Comparison of ENCODE assay signal across 8 cellular contexts in genomic region chr12:53268009-53268636, GRCh38. TPM values are rescaled to one million over a fixed set of nuclear protein-coding genes. Genes with fewer than 3 reads are reported as not detected.
DNase-seq lines count a peak whose midpoint lies in the region; ATAC-seq, FAIRE-seq and TF ChIP-seq lines count a peak whose summit lies in the region.

Gene ESPL1 (plus strand): TSS chr12:53268299. CDS start chr12:53268767, 468 bp downstream.

- DNase-seq in DMS79 (lab: John Stamatoyannopoulos, UW) (peak; percentile 2), HuH-7 (ENCODE audit: low spot score) (peak; percentile 89), RCC 7860 (ENCODE audit: low spot score) (peak; percentile 56), fibroblast of peridontal ligament (ENCODE audit: extremely low read depth) (peak; percentile 58)
- DNase-seq in activated T-cell treated with anti-CD3 and anti-CD28 coated beads, Interleukin-2, amount 50 U/mL, for 72 hours, result peak; percentile 88 to 89
- DNase-seq in stimulated activated naive CD8-positive, alpha-beta T cell treated with anti-CD3 and anti-CD28 coated beads, Interleukin-15, amount 100 ng/mL, for 72 hours, result peak; percentile 90 to 91

- peak within 1 kb of the TSS; percentile 92 for H3K27ac Mint-ChIP-seq in activated T-cell treated with anti-CD3 and anti-CD28 coated beads, Interleukin-2, amount 50 U/mL, for 72 hours
- H3K27ac Mint-ChIP-seq in nephron, result peak within 1 kb of the TSS; percentile 44 to 85 (median 49)
- peak within 1 kb of the TSS; percentile 95 to 98 for H3K27ac Mint-ChIP-seq in stimulated activated naive CD8-positive, alpha-beta T cell treated with anti-CD3 and anti-CD28 coated beads, Interleukin-15, amount 100 ng/mL, for 72 hours

- peaks cover 9 to 22% of the 10 kb centered on the region in 2 donors for H3K36me3 Mint-ChIP-seq in activated T-cell treated with anti-CD3 and anti-CD28 coated beads, Interleukin-2, amount 50 U/mL, for 72 hours (ENCODE audit: insufficient read depth in 2 of 2)
- peaks cover 10% of the 10 kb centered on the region for H3K36me3 Mint-ChIP-seq in nephron (ENCODE audit: low read depth)

- peaks cover 56% of the 10 kb centered on the region for H3K4me1 Mint-ChIP-seq in activated T-cell treated with anti-CD3 and anti-CD28 coated beads, Interleukin-2, amount 50 U/mL, for 72 hours (ENCODE audit: low read depth)
- peaks cover 33% of the 10 kb centered on the region for H3K4me1 Mint-ChIP-seq in nephron
- peaks cover 41% of the 10 kb centered on the region for H3K4me1 Mint-ChIP-seq in stimulated activated naive CD8-positive, alpha-beta T cell treated with anti-CD3 and anti-CD28 coated beads, Interleukin-15, amount 100 ng/mL, for 72 hours

- TF ChIP-seq CTCF in nephron (IDR thresholded peaks at IDR 0.05; ENCODE audit: unreplicated experiment in 3 of 3), result peak; percentile 47 to 52 (median 48)

- H3K9me3 Mint-ChIP-seq in activated T-cell treated with anti-CD3 and anti-CD28 coated beads, Interleukin-2, amount 50 U/mL, for 72 hours, result no peaks in the 10 kb centered on the region
- no peaks in the 10 kb centered on the region for H3K9me3 Mint-ChIP-seq in nephron
- H3K9me3 Mint-ChIP-seq in stimulated activated naive CD8-positive, alpha-beta T cell treated with anti-CD3 and anti-CD28 coated beads, Interleukin-15, amount 100 ng/mL, for 72 hours, result no peaks in the 10 kb centered on the region

- H3K4me3 Mint-ChIP-seq in activated T-cell treated with anti-CD3 and anti-CD28 coated beads, Interleukin-2, amount 50 U/mL, for 72 hours, result peak within 1 kb of the TSS; percentile 96 to 98
- peak within 1 kb of the TSS; percentile 98 to 99 (median 99) for H3K4me3 Mint-ChIP-seq in nephron
- peak within 1 kb of the TSS; percentile 87 to 94 for H3K4me3 Mint-ChIP-seq in stimulated activated naive CD8-positive, alpha-beta T cell treated with anti-CD3 and anti-CD28 coated beads, Interleukin-15, amount 100 ng/mL, for 72 hours

- ATAC-seq in GM21526 (IDR thresholded peaks at IDR 0.05; ENCODE audit: low FRiP score, unreplicated experiment), result peak; percentile 74
- ATAC-seq in activated T-cell treated with anti-CD3 and anti-CD28 coated beads, Interleukin-2, amount 50 U/mL, for 72 hours (replicated peaks in 1 of 2), result peak; percentile 91 to 92
- peak; percentile 94 for ATAC-seq in stimulated activated naive CD8-positive, alpha-beta T cell treated with anti-CD3 and anti-CD28 coated beads, Interleukin-15, amount 100 ng/mL, for 72 hours

- no peaks in the 10 kb centered on the region for H3K27me3 Mint-ChIP-seq in activated T-cell treated with anti-CD3 and anti-CD28 coated beads, Interleukin-2, amount 50 U/mL, for 72 hours (ENCODE audit: low read depth)
- peaks cover 3% of the 10 kb centered on the region for H3K27me3 Mint-ChIP-seq in nephron (ENCODE audit: low read depth)
- no peaks in the 10 kb centered on the region for H3K27me3 Mint-ChIP-seq in stimulated activated naive CD8-positive, alpha-beta T cell treated with anti-CD3 and anti-CD28 coated beads, Interleukin-15, amount 100 ng/mL, for 72 hours

- FAIRE-seq in RCC 7860 (lab: Jason Lieb, UNC), result no peak

RNA-seq across cellular contexts. Expression of gene ESPL1, which starts in this region (rescaled TPM):
- total RNA-seq in activated T-cell treated with anti-CD3 and anti-CD28 coated beads, Interleukin-2, amount 50 U/mL, for 72 hours, result 10 to 100 TPM; 71.9 to 75.5 TPM

Comparison
In these comparisons a context has a peak if more than half of its experiments do, and no peak if none do; other contexts are left out.
1. Peak in every context shown above with its lines: DNase-seq and ATAC-seq.
2. DNase-seq: peak in every context shown above with its lines; median percentile 90 in stimulated activated naive CD8-positive, alpha-beta T cell treated with anti-CD3 and anti-CD28 coated beads, Interleukin-15, amount 100 ng/mL, for 72 hours; 89 in HuH-7; 88 in activated T-cell treated with anti-CD3 and anti-CD28 coated beads, Interleukin-2, amount 50 U/mL, for 72 hours; 58 in fibroblast of peridontal ligament; 56 in RCC 7860; 2 in DMS79.